Comparison of ENCODE assay signal across 8 cellular contexts in the genomic region with DNA sequence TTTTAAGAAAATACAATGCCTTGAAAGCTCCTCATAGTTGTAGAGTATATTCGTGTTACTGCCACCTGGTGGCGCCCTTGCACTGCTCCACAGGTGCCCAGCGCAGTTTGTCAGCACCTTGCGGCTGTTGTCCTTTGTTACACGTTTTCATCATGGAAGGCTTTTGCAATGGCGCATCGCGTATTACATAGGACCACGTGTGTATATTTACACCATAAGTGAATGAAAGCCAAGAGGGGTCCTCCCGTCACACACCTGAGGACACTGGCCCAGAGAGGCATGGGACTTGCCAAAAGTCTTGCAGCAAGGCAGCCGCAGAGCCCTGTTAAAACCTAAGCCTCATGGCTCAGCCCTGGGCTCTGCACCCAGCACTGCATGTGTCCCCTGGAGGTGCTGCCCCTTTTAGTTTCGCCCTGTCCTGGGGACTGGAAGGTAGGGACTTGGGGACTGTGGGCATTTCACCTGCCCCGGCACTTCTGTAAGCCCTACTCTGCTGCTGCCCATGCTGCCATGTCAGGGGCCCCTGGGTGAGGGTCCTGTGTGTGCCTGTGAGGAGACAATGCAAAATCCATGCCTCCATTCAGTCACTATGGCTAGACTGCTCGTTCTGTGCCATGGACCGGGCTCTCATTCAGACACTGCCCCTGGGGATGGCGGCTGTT. TPM values are rescaled to one million over a fixed set of nuclear protein-coding genes. Genes with fewer than 3 reads are reported as not detected.
DNase-seq lines count a peak whose midpoint lies in the region; ATAC-seq, FAIRE-seq and TF ChIP-seq lines count a peak whose summit lies in the region.

No MANE protein-coding gene starts in this region.

- H3K9me3 ChIP-seq in DOHH2 (ENCODE audit: control insufficient read depth, insufficient read depth, low read length) (no peaks in the 10 kb centered on the region), Loucy (ENCODE audit: insufficient read depth, low read depth, low read length) (no peaks in the 10 kb centered on the region), pancreas (no peaks in the 10 kb centered on the region), upper lobe of right lung (no peaks in the 10 kb centered on the region)

- H3F3A ChIP-seq in DOHH2 (ENCODE audit: control insufficient read depth, insufficient read depth) (peaks cover 10% of the 10 kb centered on the region), Loucy (ENCODE audit: low read depth) (no peaks in the 10 kb centered on the region)

- H3K36me3 ChIP-seq in DOHH2 (ENCODE audit: control insufficient read depth, low read length) = peaks cover 94% of the 10 kb centered on the region
- peaks cover 75% of the 10 kb centered on the region; the same call in 1 of the 2 replicates for H3K36me3 ChIP-seq in Loucy (ENCODE audit: insufficient read depth, low read length)
- H3K36me3 ChIP-seq in pancreas = peaks cover 0 to 48% (median 45%) of the 10 kb centered on the region in 3 donors
- peaks cover 83% of the 10 kb centered on the region for H3K36me3 ChIP-seq in upper lobe of right lung

- intact Hi-C loops in pancreas (cut with DNase I) = no loop called here
- intact Hi-C loops in upper lobe of right lung (cut with DNase I) = no loop called here

- H3K27me3 ChIP-seq in DOHH2 (ENCODE audit: control insufficient read depth, low read length) (no peaks in the 10 kb centered on the region), Loucy (ENCODE audit: insufficient read depth, low read length, poor library complexity, severe bottlenecking) (no peaks in the 10 kb centered on the region), pancreas (no peaks in the 10 kb centered on the region), upper lobe of right lung (no peaks in the 10 kb centered on the region)

- ATAC-seq in pancreas (peak; percentile 62 to 88 (median 80)), upper lobe of right lung (peak; percentile 82), HG03108 (IDR thresholded peaks at IDR 0.05; ENCODE audit: unreplicated experiment) (no peak)

- no peak overlapping the region for H3K4me2 ChIP-seq in DOHH2 (ENCODE audit: low read length)
- H3K4me2 ChIP-seq in Loucy (ENCODE audit: low read depth, low read length, poor library complexity, severe bottlenecking) = no peak overlapping the region

- no peaks in the 10 kb centered on the region for H3K4me1 ChIP-seq in DOHH2 (ENCODE audit: control insufficient read depth, low read length)
- H3K4me1 ChIP-seq in Loucy (ENCODE audit: insufficient read depth, low read length, poor library complexity, severe bottlenecking) = no peaks in the 10 kb centered on the region
- no peaks in the 10 kb centered on the region for H3K4me1 ChIP-seq in pancreas
- H3K4me1 ChIP-seq in upper lobe of right lung = no peaks in the 10 kb centered on the region

- no peak overlapping the region for H3K9ac ChIP-seq in Loucy (ENCODE audit: low read depth, low read length, poor library complexity, severe bottlenecking)

- H3K9me2 ChIP-seq in DOHH2 (replicated peaks; ENCODE audit: control insufficient read depth, low read length) (no peaks in the 10 kb centered on the region), Loucy (replicated peaks; ENCODE audit: low read depth, low read length) (no peaks in the 10 kb centered on the region)

- FAIRE-seq in frontal cortex (lab: Jason Lieb, UNC) (no peak), pancreas (lab: Jason Lieb, UNC) (peak; percentile 17)

- H2AFZ ChIP-seq in Loucy (ENCODE audit: low read length) = no peak overlapping the region

- H3K27ac ChIP-seq in DOHH2 (ENCODE audit: low read depth, low read length) (no peak overlapping the region), pancreas (no peak overlapping the region), upper lobe of right lung (no peak overlapping the region)

- peak; percentile 96 for TF ChIP-seq CTCF in DOHH2 (IDR thresholded peaks at IDR 0.05; ENCODE audit: low read depth, low read length, poor library complexity, severe bottlenecking)
- TF ChIP-seq CTCF in Loucy (conservative IDR thresholded peaks at IDR 0.05; ENCODE audit: low read length) = peak; percentile 100
- peak; percentile 65 to 88 (median 75) for TF ChIP-seq CTCF in pancreas (IDR thresholded peaks at IDR 0.05)
- peak; percentile 92 for TF ChIP-seq CTCF in upper lobe of right lung (IDR thresholded peaks at IDR 0.05)

- H3K4me3 ChIP-seq in DOHH2 (ENCODE audit: low read length) (no peak overlapping the region), Loucy (ENCODE audit: low read length, poor library complexity, severe bottlenecking) (no peak overlapping the region), pancreas (no peak overlapping the region), upper lobe of right lung (no peak overlapping the region)

- 50 to 51% methylated on average over 16 of the region's 16 CpGs for WGBS in pancreas, 2 donors

- peak; percentile 31 to 44 for DNase-seq in SHP77 (lab: John Stamatoyannopoulos, UW)
- peak; percentile 90 for DNase-seq in activated effector memory CD4-positive, alpha-beta T cell treated with anti-CD3 and anti-CD28 coated beads, Interleukin-2, amount 50 U/mL, for 16 hours
- DNase-seq in frontal cortex (ENCODE audit: low spot score in 2 of 2) = peak; percentile 54 to 78
- peak in 5 of 6 donors; percentile 37 to 80 (median 65) for DNase-seq in pancreas
- DNase-seq in upper lobe of right lung = peak; percentile 75

- H3K79me2 ChIP-seq in DOHH2 (ENCODE audit: control insufficient read depth, low read length) (peaks cover 22% of the 10 kb centered on the region), Loucy (ENCODE audit: insufficient read depth, low read length) (no peaks in the 10 kb centered on the region)

- 0 out of 2 replicates have a peak, but pooled peaks cover 3% of the 10 kb centered on the region for H4K20me1 ChIP-seq in DOHH2 (ENCODE audit: control insufficient read depth, insufficient read depth, low read depth, low read length)
- H4K20me1 ChIP-seq in Loucy (ENCODE audit: insufficient read depth, low read length, poor library complexity, severe bottlenecking) = peaks cover 2% of the 10 kb centered on the region

RNA-seq across cellular contexts. Expression of gene POLR3E, which starts 24.3 kb away (rescaled TPM):
- 19.6 TPM for total RNA-seq in frontal cortex
- 10 to 100 TPM; 26.3 to 38.3 (median 31.9) TPM for total RNA-seq in pancreas
- 10 to 100 TPM; 26.6 to 28.4 TPM for polyA plus RNA-seq in pancreas
- total RNA-seq in upper lobe of right lung = 43.3 TPM

RNA-seq across cellular contexts. Expression of gene CDR2, which starts 52.9 kb away (rescaled TPM):
- 11.8 TPM for total RNA-seq in frontal cortex
- 10 to 100 TPM in 2 of 6 donors, 1 to 10 TPM in 4; 8.3 to 15.5 (median 9.2) TPM for total RNA-seq in pancreas
- 1 to 10 TPM; 7.9 to 9.3 TPM for polyA plus RNA-seq in pancreas
- 25.2 TPM for total RNA-seq in upper lobe of right lung

Comparison
In these comparisons a context has a peak if more than half of its experiments do, and no peak if none do; other contexts are left out.
1. DNase-seq: peak in every context shown above with its lines; median percentile 90 in activated effector memory CD4-positive, alpha-beta T cell treated with anti-CD3 and anti-CD28 coated beads, Interleukin-2, amount 50 U/mL, for 16 hours; 75 in upper lobe of right lung; 66 in frontal cortex; 65 in pancreas; 38 in SHP77.